ENCODE assay signal across 19 cellular contexts in genomic region chr2:182444170-182444569, GRCh38. TPM values are rescaled to one million over a fixed set of nuclear protein-coding genes. Genes with fewer than 3 reads are reported as not detected.
DNase-seq lines count a peak whose midpoint lies in the region; ATAC-seq, FAIRE-seq and TF ChIP-seq lines count a peak whose summit lies in the region.
"Had no signal": no experiment of that assay in that cellular context is flagged by ENCODE, and none has a peak within 500 bp of the region (broad histone marks: within the 10 kb centered on the region; RNA-seq: fewer than 3 reads in every experiment).

No MANE protein-coding gene starts in this region.

- BruUV-seq in GM12878 (replicated peaks; lab: Mats Ljungman, UMichigan) = no TSS peak

- POLR2A ChIA-PET in GM12878 (lab: Charles Lee) = no interaction called here

- H3K4me1 ChIP-seq in GM12878 (ENCODE audit: control insufficient read depth, insufficient read depth, low read length) (no peaks in the 10 kb centered on the region), breast epithelium (no peaks in the 10 kb centered on the region)
- no peaks in the 10 kb centered on the region for H3K4me1 ChIP-seq in effector memory CD4-positive, alpha-beta T cell (ENCODE audit: control insufficient read depth, insufficient read depth, low read length, poor library complexity, severe bottlenecking)
- H3K4me1 ChIP-seq: BLaER1 treated with 17β-estradiol and CSF1 and Interleukin-3, amounts not matched to agents 10 nM and 100 nM; HAP-1 had no signal

- no peaks in the 10 kb centered on the region for H3K79me2 ChIP-seq in GM12878 (ENCODE audit: control insufficient read depth, insufficient read depth, low read length)

- no peak overlapping the region for H3K4me2 ChIP-seq in GM12878 (ENCODE audit: control insufficient read depth, insufficient read depth)
- H3K4me2 ChIP-seq: BLaER1 treated with 17β-estradiol and CSF1 and Interleukin-3, amounts not matched to agents 10 nM and 100 nM had no signal

- no peaks in the 10 kb centered on the region for H4K20me1 ChIP-seq in GM12878 (ENCODE audit: control insufficient read depth, insufficient read depth)
- H4K20me1 ChIP-seq: BLaER1 treated with 17β-estradiol and CSF1 and Interleukin-3, amounts not matched to agents 10 nM and 100 nM had no signal

- H3K27me3 ChIP-seq in GM12878 (replicated peaks in 1 of 2; ENCODE audit: control insufficient read depth in 2 of 2, insufficient read depth in 2 of 2, low read length in 1 of 2) (no peaks in the 10 kb centered on the region; a peak in 1 of 4 replicates), breast epithelium (no peaks in the 10 kb centered on the region)
- no peaks in the 10 kb centered on the region for H3K27me3 ChIP-seq in effector memory CD4-positive, alpha-beta T cell (replicated peaks; ENCODE audit: control insufficient read depth, insufficient read depth, low read length, poor library complexity, severe bottlenecking)
- H3K27me3 ChIP-seq: BLaER1 treated with 17β-estradiol and CSF1 and Interleukin-3, amounts not matched to agents 10 nM and 100 nM had no signal

- no peak for TF ChIP-seq EP300 in GM12878 (IDR thresholded peaks at IDR 0.05; ENCODE audit: borderline replicate concordance in 1 of 2, control insufficient read depth in 1 of 2, low read depth in 2 of 2, low read length in 2 of 2)

- no peak for TF ChIP-seq POLR2A in GM12878 (IDR thresholded peaks at IDR 0.05; ENCODE audit: low read depth, low read length)
- TF ChIP-seq POLR2A in breast epithelium (IDR thresholded peaks at IDR 0.05) = no peak

- no peak for TF ChIP-seq CTCF in GM12878 (IDR thresholded peaks at IDR 0.05 in 2 of 3, conservative IDR thresholded peaks at IDR 0.05 in 1 of 3; ENCODE audit: control insufficient read depth in 2 of 3, extremely low read depth in 1 of 3, insufficient read depth in 1 of 3, low read depth in 3 of 3, low read length in 3 of 3)
- no peak for TF ChIP-seq CTCF in breast epithelium (IDR thresholded peaks at IDR 0.05)

- H3K36me3 ChIP-seq in GM12878 (ENCODE audit: control insufficient read depth in 2 of 2, insufficient read depth in 2 of 2, low read length in 1 of 2) (no peaks in the 10 kb centered on the region), breast epithelium (no peaks in the 10 kb centered on the region)
- no peaks in the 10 kb centered on the region for H3K36me3 ChIP-seq in effector memory CD4-positive, alpha-beta T cell (ENCODE audit: control insufficient read depth, insufficient read depth, low read length)
- H3K36me3 ChIP-seq: BLaER1 treated with 17β-estradiol and CSF1 and Interleukin-3, amounts not matched to agents 10 nM and 100 nM; HAP-1 had no signal

- intact Hi-C loops in GM12878 (cut with micrococcal nuclease; ENCODE audit: unreplicated experiment) (no loop called here), breast epithelium (cut with DNase I; ENCODE audit: low total_unique reads) (no loop called here)

- H3K9me3 ChIP-seq in GM12878 (replicated peaks; ENCODE audit: control insufficient read depth, insufficient read depth, low read length) (no peaks in the 10 kb centered on the region), breast epithelium (no peaks in the 10 kb centered on the region)
- H3K9me3 ChIP-seq in effector memory CD4-positive, alpha-beta T cell (ENCODE audit: control insufficient read depth, low read length) = no peaks in the 10 kb centered on the region
- H3K9me3 ChIP-seq: HAP-1 had no signal

- CTCF ChIA-PET in GM12878 (lab: Yijun Ruan, JAX) = interaction anchor here (1.1 kb wide), 1 partner anchor 203 kb away, joined by 3 read pairs; no protein-coding TSS in a partner anchor

- no peak overlapping the region for H3K9ac ChIP-seq in GM12878 (ENCODE audit: control insufficient read depth, insufficient read depth, low read length)
- H3K9ac ChIP-seq: BLaER1 treated with 17β-estradiol and CSF1 and Interleukin-3, amounts not matched to agents 10 nM and 100 nM had no signal

- SMC1A ChIA-PET in GM12878 (lab: Charles Lee; ENCODE audit: uncharacterized antibody, unreplicated experiment) = no interaction called here

- ATAC-seq in GM21447 (IDR thresholded peaks at IDR 0.05; ENCODE audit: unreplicated experiment) (peak; percentile 53), HG03196 (IDR thresholded peaks at IDR 0.05; ENCODE audit: unreplicated experiment) (peak; percentile 59), GM12878 (peak; percentile 45; the same call in 2 of the 3 replicates), GM18861 (IDR thresholded peaks at IDR 0.05; ENCODE audit: unreplicated experiment) (no peak)

- H2AFZ ChIP-seq in GM12878 (ENCODE audit: control insufficient read depth, low read depth, low read length) = no peak overlapping the region

- DNase-seq in DMS53 treated with DMSO at 0.1 percent for 48 hours (lab: John Stamatoyannopoulos, UW; ENCODE audit: unreplicated experiment) (peak; percentile 77), GM12878 (ENCODE audit: low read depth, low spot score) (no peak), breast epithelium (ENCODE audit: low spot score in 2 of 2) (no peak), NCI-H1105 (lab: John Stamatoyannopoulos, UW) (no peak)
- no peak for DNase-seq in effector memory CD4-positive, alpha-beta T cell
- DNase-seq: CD8-positive, alpha-beta memory T cell; NCI-H187 treated with DMSO at 0.1 percent for 48 hours; RPMI8226; SIG-M5 had no signal

- H3K4me3 ChIP-seq in GM12878 = no peak overlapping the region
- no peak overlapping the region for H3K4me3 ChIP-seq in breast epithelium
- H3K4me3 ChIP-seq in effector memory CD4-positive, alpha-beta T cell (ENCODE audit: insufficient read depth, low read depth, low read length, poor library complexity, severe bottlenecking) = no peak overlapping the region
- H3K4me3 ChIP-seq: BLaER1 treated with 17β-estradiol and CSF1 and Interleukin-3, amounts not matched to agents 10 nM and 100 nM; HAP-1 had no signal

- in situ Hi-C loops in GM12878 (cut with MboI) = no loop called here

- H3K27ac ChIP-seq in GM12878 (ENCODE audit: control insufficient read depth, insufficient read depth) (no peak overlapping the region), breast epithelium (no peak overlapping the region)
- no peak overlapping the region for H3K27ac ChIP-seq in effector memory CD4-positive, alpha-beta T cell (ENCODE audit: insufficient read depth, low read length, poor library complexity, severe bottlenecking)
- H3K27ac ChIP-seq: BLaER1 treated with 17β-estradiol and CSF1 and Interleukin-3, amounts not matched to agents 10 nM and 100 nM; HL-60 had no signal

- no peak for FAIRE-seq in GM12878 (lab: Jason Lieb, UNC)
- FAIRE-seq: HTR-8/SVneo had no signal

- RAD21 ChIA-PET in GM12878 (lab: Charles Lee; ENCODE audit: unreplicated experiment) = no interaction called here

- TF ChIP-seq RAD21 in GM12878 (IDR thresholded peaks at IDR 0.05; ENCODE audit: insufficient read depth, low read depth, low read length) = no peak

TF ChIP-seq in GM12878, 131 proteins besides CTCF, POLR2A, EP300 and RAD21 (continues in another document):
- TF ChIP-seq MYB (IDR thresholded peaks at IDR 0.05; ENCODE audit: borderline replicate concordance, low read depth, low read length) (no peak), NKRF (conservative IDR thresholded peaks at IDR 0.05) (no peak), SRF (IDR thresholded peaks at IDR 0.05; ENCODE audit: low read depth in 2 of 2, low read length in 2 of 2) (no peak)

RNA-seq across cellular contexts. Expression of gene PDE1A, which starts 17.3 kb away (rescaled TPM):
- not detected in 2 replicates for total RNA-seq in GM12878 (2013; cell fraction: nucleolus; rRNA removed)
- total RNA-seq in GM12878 (2014; rRNA removed) (0.05 TPM in 1 of 2 replicates, not detected in the other), GM12878 (2014; rRNA removed; fragmentation: Illumina TruSeq; extraction: Trizol) (not detected in 2 replicates), GM12878 (2021) (not detected in 2 replicates), breast epithelium (1 to 10 TPM; 4.3 to 7.9 (median 5.6) TPM)
- not detected for polyA plus RNA-seq in GM12878 (2011; ENCODE audit: low read depth)
- polyA plus RNA-seq in GM12878 (2011; rRNA removed) (1.1 and 1.6 TPM in 2 replicates), GM12878 (2014; fragmentation: Illumina TruSeq; extraction: Trizol) (0.17 TPM in 1 of 2 replicates, not detected in the other), GM12878 (2014; fragmentation: Nextera tagmentation; extraction: Ambion mirVana) (not detected), GM12878 (2014; rRNA removed) (not detected in 2 replicates), GM12878 (2016; fragmentation: Nextera tagmentation; extraction: Ambion mirVana) (not detected)
- 0.48 and 0.66 TPM in 2 replicates for polyA plus RNA-seq in GM12878 (2011; cell fraction: cytosol; rRNA removed)
- 0.32 and 0.52 TPM in 2 replicates for polyA plus RNA-seq in GM12878 (2011; cell fraction: nucleus; rRNA removed)
- not detected in 2 replicates for polyA plus RNA-seq in GM12878 (2012)
- polyA minus RNA-seq in GM12878 (2011; rRNA and poly(A)+ RNA removed) = 1.2 and 1.5 TPM in 2 replicates
- 0.73 TPM in 1 of 2 replicates, not detected in the other for polyA minus RNA-seq in GM12878 (2011; cell fraction: cytosol; rRNA and poly(A)+ RNA removed)
- 2.5 TPM in 2 replicates for polyA minus RNA-seq in GM12878 (2011; cell fraction: nucleus; rRNA and poly(A)+ RNA removed)
- total RNA-seq: A172; CD8-positive, alpha-beta memory T cell; T-helper 1 cell treated with Interleukin-12 subunit alpha and Interleukin-12 subunit beta and Interleukin-4 antibody, amounts not matched to agents 30 ng/mL and 1 ng/mL, for 36 hours had no signal
- polyA plus RNA-seq: CD8-positive, alpha-beta memory T cell; IgD-negative memory B cell had no signal

Comparison
In these comparisons a context has a peak if more than half of its experiments do, and no peak if none do; other contexts are left out.
1. RNA of gene PDE1A, which starts 17.3 kb away (total RNA-seq): 4.3 to 7.9 TPM in breast epithelium; 0.05 TPM in GM12878; every median in the first group is over 4 times any median in the second.